In genomic region chr1:45305231-45305630, GRCh38 we compare ENCODE assay signal across 11 cellular contexts. TPM values are rescaled to one million over a fixed set of nuclear protein-coding genes. Genes with fewer than 3 reads are reported as not detected.
A peak's percentile ranks its signal among the peaks of the same experiment; 100 is the strongest.
DNase-seq lines count a peak whose midpoint lies in the region; ATAC-seq and TF ChIP-seq lines count a peak whose summit lies in the region.
"Had no signal": no experiment of that assay in that cellular context is flagged by ENCODE, and none has a peak within 500 bp of the region (broad histone marks: within the 10 kb centered on the region; RNA-seq: fewer than 3 reads in every experiment).

No MANE protein-coding gene starts in this region.

- no peak for DNase-seq in activated naive CD4-positive, alpha-beta T cell treated with anti-CD3 and anti-CD28 coated beads, Interleukin-2, amount 50 U/mL, for 72 hours (ENCODE audit: low spot score in 2 of 2)
- DNase-seq in endodermal cell: no peak
- no peak for DNase-seq in stimulated activated effector memory CD8-positive, alpha-beta T cell treated with anti-CD3 and anti-CD28 coated beads, Interleukin-12 subunit alpha, Interleukin-12 subunit beta, amount 100 ng/mL, for 72 hours (ENCODE audit: low spot score in 2 of 2)
- no peak for DNase-seq in OCI-M1 (lab: John Stamatoyannopoulos, UW)
- DNase-seq in NCI-H2081 (lab: John Stamatoyannopoulos, UW): no peak
- DNase-seq: NCI-H2081 treated with DMSO at 0.1 percent for 48 hours had no signal

- H2AFZ ChIP-seq in SU-DHL-6 (ENCODE audit: low read depth, low read length, severe bottlenecking): no peak overlapping the region

- H3K9me3 ChIP-seq in SU-DHL-6 (ENCODE audit: insufficient read depth, low read length) (no peaks in the 10 kb centered on the region), endodermal cell (ENCODE audit: control insufficient read depth, low read length) (no peaks in the 10 kb centered on the region)
- H3K9me3 ChIP-seq: ovary had no signal

- TF ChIP-seq CTCF in SU-DHL-6 (IDR thresholded peaks at IDR 0.05; ENCODE audit: insufficient read depth, low read length, poor library complexity, severe bottlenecking) (no peak), endodermal cell (conservative IDR thresholded peaks at IDR 0.05) (no peak)

- H3K36me3 ChIP-seq in SU-DHL-6 (ENCODE audit: low read length): no peaks in the 10 kb centered on the region
- H3K36me3 ChIP-seq in endodermal cell (ENCODE audit: control insufficient read depth, insufficient read depth, low read length): no peaks in the 10 kb centered on the region
- H3K36me3 ChIP-seq: ovary had no signal

- H3K27ac Mint-ChIP-seq in activated naive CD4-positive, alpha-beta T cell treated with anti-CD3 and anti-CD28 coated beads, Interleukin-2, amount 50 U/mL, for 24 hours: peak overlapping the region; percentile 65
- H3K27ac Mint-ChIP-seq in activated naive CD4-positive, alpha-beta T cell treated with anti-CD3 and anti-CD28 coated beads, Interleukin-2, amount 50 U/mL, for 72 hours: peak overlapping the region in 1 of 2 donors; percentile 93
- peak overlapping the region; percentile 94 for H3K27ac Mint-ChIP-seq in endodermal cell
- H3K27ac Mint-ChIP-seq in stimulated activated effector memory CD8-positive, alpha-beta T cell treated with anti-CD3 and anti-CD28 coated beads, Interleukin-12 subunit alpha, Interleukin-12 subunit beta, amount 100 ng/mL, for 72 hours: peak overlapping the region; percentile 95

- H3K4me1 ChIP-seq in endodermal cell (ENCODE audit: control insufficient read depth, insufficient read depth, low read length): peaks cover 7% of the 10 kb centered on the region

- no peaks in the 10 kb centered on the region for H3K9me3 Mint-ChIP-seq in activated naive CD4-positive, alpha-beta T cell treated with anti-CD3 and anti-CD28 coated beads, Interleukin-2, amount 50 U/mL, for 24 hours
- no peaks in the 10 kb centered on the region for H3K9me3 Mint-ChIP-seq in activated naive CD4-positive, alpha-beta T cell treated with anti-CD3 and anti-CD28 coated beads, Interleukin-2, amount 50 U/mL, for 72 hours
- peaks cover 2% of the 10 kb centered on the region for H3K9me3 Mint-ChIP-seq in endodermal cell
- H3K9me3 Mint-ChIP-seq in stimulated activated effector memory CD8-positive, alpha-beta T cell treated with anti-CD3 and anti-CD28 coated beads, Interleukin-12 subunit alpha, Interleukin-12 subunit beta, amount 100 ng/mL, for 72 hours: no peaks in the 10 kb centered on the region

- no peaks in the 10 kb centered on the region for H3K36me3 Mint-ChIP-seq in activated naive CD4-positive, alpha-beta T cell treated with anti-CD3 and anti-CD28 coated beads, Interleukin-2, amount 50 U/mL, for 24 hours
- H3K36me3 Mint-ChIP-seq in activated naive CD4-positive, alpha-beta T cell treated with anti-CD3 and anti-CD28 coated beads, Interleukin-2, amount 50 U/mL, for 72 hours: no peaks in the 10 kb centered on the region
- H3K36me3 Mint-ChIP-seq in endodermal cell (ENCODE audit: low read depth): no peaks in the 10 kb centered on the region
- peaks cover 18% of the 10 kb centered on the region for H3K36me3 Mint-ChIP-seq in stimulated activated effector memory CD8-positive, alpha-beta T cell treated with anti-CD3 and anti-CD28 coated beads, Interleukin-12 subunit alpha, Interleukin-12 subunit beta, amount 100 ng/mL, for 72 hours

- peak overlapping the region; percentile 82 for H3K4me3 Mint-ChIP-seq in activated naive CD4-positive, alpha-beta T cell treated with anti-CD3 and anti-CD28 coated beads, Interleukin-2, amount 50 U/mL, for 24 hours
- peak overlapping the region; percentile 83 for H3K4me3 Mint-ChIP-seq in endodermal cell
- peak overlapping the region; percentile 88 for H3K4me3 Mint-ChIP-seq in stimulated activated effector memory CD8-positive, alpha-beta T cell treated with anti-CD3 and anti-CD28 coated beads, Interleukin-12 subunit alpha, Interleukin-12 subunit beta, amount 100 ng/mL, for 72 hours

- ATAC-seq in activated naive CD4-positive, alpha-beta T cell treated with anti-CD3 and anti-CD28 coated beads, Interleukin-2, amount 50 U/mL, for 72 hours: no peak
- ATAC-seq in stimulated activated effector memory CD8-positive, alpha-beta T cell treated with anti-CD3 and anti-CD28 coated beads, Interleukin-12 subunit alpha, Interleukin-12 subunit beta, amount 100 ng/mL, for 72 hours: no peak
- no peak for ATAC-seq in HG03439 (IDR thresholded peaks at IDR 0.05; ENCODE audit: unreplicated experiment)
- ATAC-seq: PC-3 had no signal

- peak overlapping the region; percentile 85 for H3K4me2 ChIP-seq in SU-DHL-6 (ENCODE audit: low read depth, low read length, poor library complexity, severe bottlenecking)

- H3K4me1 Mint-ChIP-seq in activated naive CD4-positive, alpha-beta T cell treated with anti-CD3 and anti-CD28 coated beads, Interleukin-2, amount 50 U/mL, for 24 hours: peaks cover 45% of the 10 kb centered on the region
- H3K4me1 Mint-ChIP-seq in endodermal cell: peaks cover 32% of the 10 kb centered on the region
- H3K4me1 Mint-ChIP-seq in stimulated activated effector memory CD8-positive, alpha-beta T cell treated with anti-CD3 and anti-CD28 coated beads, Interleukin-12 subunit alpha, Interleukin-12 subunit beta, amount 100 ng/mL, for 72 hours: peaks cover 46% of the 10 kb centered on the region

- H3K79me2 ChIP-seq in SU-DHL-6 (ENCODE audit: insufficient read depth, low read length): no peaks in the 10 kb centered on the region

- H3K4me3 ChIP-seq in SU-DHL-6 (ENCODE audit: insufficient read depth, low read length, poor library complexity, severe bottlenecking) (no peak overlapping the region), endodermal cell (ENCODE audit: low read length) (no peak overlapping the region)

- H3K9me2 ChIP-seq in SU-DHL-6 (replicated peaks; ENCODE audit: insufficient read depth, low read length): no peaks in the 10 kb centered on the region

- H3K27ac ChIP-seq in SU-DHL-6 (ENCODE audit: low read depth, low read length): no peak overlapping the region
- no peak overlapping the region for H3K27ac ChIP-seq in endodermal cell (ENCODE audit: low read depth, low read length)

- 91 to 93% methylated on average over 9 to 10 of the region's 10 CpGs for WGBS in endodermal cell (ENCODE audit: insufficient coverage in 1 of 2, insufficient read length in 1 of 2), 2 experiments

- H3K27me3 ChIP-seq in SU-DHL-6 (ENCODE audit: low read length): no peaks in the 10 kb centered on the region
- no peaks in the 10 kb centered on the region for H3K27me3 ChIP-seq in endodermal cell (ENCODE audit: control insufficient read depth, insufficient read depth, low read length, poor library complexity, severe bottlenecking)
- H3K27me3 ChIP-seq: ovary had no signal

- no peaks in the 10 kb centered on the region for H3K27me3 Mint-ChIP-seq in activated naive CD4-positive, alpha-beta T cell treated with anti-CD3 and anti-CD28 coated beads, Interleukin-2, amount 50 U/mL, for 24 hours
- H3K27me3 Mint-ChIP-seq in endodermal cell (ENCODE audit: insufficient read depth): no peaks in the 10 kb centered on the region

- no peak overlapping the region for H3K9ac ChIP-seq in SU-DHL-6 (ENCODE audit: low read length)
- H3K9ac ChIP-seq in endodermal cell (ENCODE audit: extremely low read depth, low read length, poor library complexity, severe bottlenecking): no peak overlapping the region

- H3F3A ChIP-seq in SU-DHL-6 (ENCODE audit: insufficient read depth): peaks cover 27% of the 10 kb centered on the region

- no peaks in the 10 kb centered on the region for H4K20me1 ChIP-seq in SU-DHL-6 (ENCODE audit: low read depth, low read length)

RNA-seq across cellular contexts. Expression of gene HPDL, which starts 21.5 kb away (rescaled TPM):
- 10 to 100 TPM in 1 of 2 donors, 1 to 10 TPM in 1; 6.1 to 19.8 TPM for total RNA-seq in activated naive CD4-positive, alpha-beta T cell treated with anti-CD3 and anti-CD28 coated beads, Interleukin-2, amount 50 U/mL, for 72 hours
- total RNA-seq in endodermal cell: 10 to 100 TPM in 1 of 2 donors, 1 to 10 TPM in 1; 7.8 to 10.1 TPM
- 0.39 TPM for polyA plus RNA-seq in endodermal cell (2013, experiment 1 of 2)
- 0.50 TPM for polyA plus RNA-seq in endodermal cell (2013, experiment 2 of 2)
- total RNA-seq: PC-3 had no signal

RNA-seq across cellular contexts. Expression of gene TOE1, which starts 34.7 kb away (rescaled TPM):
- 10 to 100 TPM; 30.2 to 34.0 TPM for total RNA-seq in activated naive CD4-positive, alpha-beta T cell treated with anti-CD3 and anti-CD28 coated beads, Interleukin-2, amount 50 U/mL, for 72 hours
- 10 to 100 TPM in 1 of 2 donors, 1 to 10 TPM in 1; 9.6 to 16.7 TPM for total RNA-seq in endodermal cell
- polyA plus RNA-seq in endodermal cell (2013, experiment 1 of 2): 12.1 TPM
- polyA plus RNA-seq in endodermal cell (2013, experiment 2 of 2): 12.0 TPM

RNA-seq across cellular contexts. Expression of gene MUTYH, which starts 35.0 kb away (rescaled TPM):
- total RNA-seq in activated naive CD4-positive, alpha-beta T cell treated with anti-CD3 and anti-CD28 coated beads, Interleukin-2, amount 50 U/mL, for 72 hours: 10 to 100 TPM; 32.0 to 40.1 TPM
- total RNA-seq in endodermal cell: 10 to 100 TPM; 60.5 to 60.9 TPM
- polyA plus RNA-seq in endodermal cell (2013, experiment 1 of 2): 51.0 TPM
- polyA plus RNA-seq in endodermal cell (2013, experiment 2 of 2): 38.1 TPM
